In genomic region chr14:102629700-102630365, GRCh38 we compare ENCODE assay signal across 12 cellular contexts. TPM values are rescaled to one million over a fixed set of nuclear protein-coding genes. Genes with fewer than 3 reads are reported as not detected.
A peak's percentile ranks its signal among the peaks of the same experiment; 100 is the strongest.
DNase-seq lines count a peak whose midpoint lies in the region; ATAC-seq, FAIRE-seq and TF ChIP-seq lines count a peak whose summit lies in the region.
"Had no signal": no experiment of that assay in that cellular context is flagged by ENCODE, and none has a peak within 500 bp of the region (broad histone marks: within the 10 kb centered on the region; RNA-seq: fewer than 3 reads in every experiment).

No MANE protein-coding gene starts in this region.

- H3K27ac ChIP-seq in H1 (ENCODE audit: low read depth, low read length), result no peak overlapping the region
- peak overlapping the region; percentile 3 for H3K27ac ChIP-seq in parathyroid adenoma
- H3K27ac ChIP-seq: ovary, testis had no signal

- no peak overlapping the region for H2BK120ac ChIP-seq in H1 (replicated peaks; ENCODE audit: low read depth, low read length)

- H2BK5ac ChIP-seq in H1 (ENCODE audit: low read depth, low read length), result no peak overlapping the region

- H3K9me3 Mint-ChIP-seq in T-cell, result no peaks in the 10 kb centered on the region
- H3K9me3 Mint-ChIP-seq: T-helper 2 cell treated with Interferon-gamma antibody and Interleukin-4, amounts not matched to agents 5 μg/mL and 100 μg/mL, for 36 hours had no signal

- peaks cover 9 to 86% of the 10 kb centered on the region in 2 experiments for H3K79me2 ChIP-seq in H1 (ENCODE audit: control insufficient read depth in 1 of 2, insufficient read depth in 2 of 2, low read length in 2 of 2)
- H3K79me2 ChIP-seq in parathyroid adenoma, result peaks cover 23% of the 10 kb centered on the region

- peaks cover 3 to 8% of the 10 kb centered on the region in 2 experiments for H4K20me1 ChIP-seq in H1 (replicated peaks in 1 of 2; ENCODE audit: control insufficient read depth in 1 of 2, insufficient read depth in 2 of 2, low read length in 2 of 2)

- no peak overlapping the region for H3K9ac ChIP-seq in H1 (replicated peaks in 1 of 4; ENCODE audit: extremely low read depth in 1 of 4, low read depth in 3 of 4, low read length in 3 of 4)
- no peak overlapping the region for H3K9ac ChIP-seq in parathyroid adenoma

- peaks cover 14% of the 10 kb centered on the region for H3K36me3 Mint-ChIP-seq in T-cell

- H3K56ac ChIP-seq in H1 (replicated peaks; ENCODE audit: insufficient read length, low read depth, low read length), result no peak overlapping the region

- no peaks in the 10 kb centered on the region for H3K23me2 ChIP-seq in H1 (ENCODE audit: low read depth, low read length)

- POLR2A ChIA-PET in H1 (lab: Charles Lee; ENCODE audit: partially characterized antibody) (interaction anchor here (0.5 to 1.2 kb wide), 3 partner anchors 24 to 451 kb away, joined by 3 to 5 read pairs (median 4); no protein-coding TSS in a partner anchor), T-cell (lab: Charles Lee) (no interaction called here)

- H2BK20ac ChIP-seq in H1 (ENCODE audit: low read length), result no peak overlapping the region

- H3K27me3 Mint-ChIP-seq in T-cell, result no peaks in the 10 kb centered on the region

- H2BK12ac ChIP-seq in H1 (ENCODE audit: low read depth, low read length), result no peak overlapping the region

- no peak overlapping the region for H4K5ac ChIP-seq in H1 (ENCODE audit: insufficient read length, low read depth, low read length)

- H2BK15ac ChIP-seq in H1 (ENCODE audit: low read length), result no peak overlapping the region

- no peak overlapping the region for H4K91ac ChIP-seq in H1 (replicated peaks; ENCODE audit: insufficient read length, low read length)

- H2AK5ac ChIP-seq in H1 (ENCODE audit: low read depth, low read length), result 0 out of 2 replicates have a peak overlapping the region, but pooled peaks have one; percentile 41

- no peak overlapping the region for H3K4me3 Mint-ChIP-seq in T-cell
- H3K4me3 Mint-ChIP-seq: T-helper 2 cell treated with Interferon-gamma antibody and Interleukin-4, amounts not matched to agents 5 μg/mL and 100 μg/mL, for 36 hours had no signal

- H3K18ac ChIP-seq in H1 (ENCODE audit: extremely low read depth, low read length), result no peak overlapping the region

- no peak for TF ChIP-seq POLR2A in H1 (IDR thresholded peaks at IDR 0.05; ENCODE audit: control extremely low read depth in 1 of 2, low read depth in 2 of 2, low read length in 2 of 2)

- 75% methylated on average over 7 of the region's 7 CpGs; no CpG with 5 or more reads in 1 of the 2 experiments for WGBS in H1 (ENCODE audit: extremely low coverage in 1 of 2, insufficient coverage in 1 of 2, insufficient read length in 1 of 2, insufficient replicate concordance in 2 of 2, low coverage in 1 of 2, low lambda C conversion rate in 2 of 2, missing lambda C conversion rate in 1 of 2), 2 experiments

- peaks cover 10% of the 10 kb centered on the region for H3K79me1 ChIP-seq in H1 (ENCODE audit: low read depth, low read length)

- peaks cover 37 to 45% (median 43%) of the 10 kb centered on the region in 3 donors for H3K4me1 Mint-ChIP-seq in T-cell

- no peaks in the 10 kb centered on the region; a peak in 4 of 8 replicates for H3K36me3 ChIP-seq in H1 (ENCODE audit: control insufficient read depth in 2 of 4, insufficient read depth in 4 of 4, low read length in 3 of 4)
- no peaks in the 10 kb centered on the region for H3K36me3 ChIP-seq in parathyroid adenoma (ENCODE audit: control insufficient read depth, insufficient read depth, low read length)
- H3K36me3 ChIP-seq: ovary had no signal

- no peak overlapping the region; a peak in 1 of 8 replicates for H3K4me3 ChIP-seq in H1 (ENCODE audit: extremely low read depth in 1 of 4, insufficient read depth in 2 of 4, low read depth in 3 of 4, low read length in 4 of 4)
- no peak overlapping the region for H3K4me3 ChIP-seq in parathyroid adenoma (ENCODE audit: low read depth, low read length)
- H3K4me3 ChIP-seq: ovary, testis had no signal

- H3K14ac ChIP-seq in H1 (ENCODE audit: insufficient read length), result no peak overlapping the region

- no peak overlapping the region for H3K23ac ChIP-seq in H1 (ENCODE audit: insufficient read length)

- no peak for TF ChIP-seq EP300 in H1 (IDR thresholded peaks at IDR 0.05; ENCODE audit: borderline replicate concordance in 1 of 2, low read depth in 2 of 2, low read length in 2 of 2)

- H3K27me3 ChIP-seq in H1 (replicated peaks in 1 of 4; ENCODE audit: control insufficient read depth in 3 of 4, extremely low read depth in 1 of 4, insufficient read depth in 3 of 4, low read length in 3 of 4) (no peaks in the 10 kb centered on the region), parathyroid adenoma (ENCODE audit: control insufficient read depth, insufficient read depth, low read length) (no peaks in the 10 kb centered on the region)
- H3K27me3 ChIP-seq: ovary, testis had no signal

- H3K4ac ChIP-seq in H1 (replicated peaks; ENCODE audit: insufficient read length, low read depth, low read length), result no peak overlapping the region

- no peak for TF ChIP-seq CTCF in H1 (IDR thresholded peaks at IDR 0.05; ENCODE audit: control extremely low read depth in 1 of 3, insufficient read depth in 1 of 3, low read depth in 1 of 3, low read length in 3 of 3)
- no peak for TF ChIP-seq CTCF in parathyroid adenoma (IDR thresholded peaks at IDR 0.05)
- TF ChIP-seq CTCF in omental fat pad (IDR thresholded peaks at IDR 0.05), result no peak

- H2AFZ ChIP-seq in H1 (ENCODE audit: low read length) (no peak overlapping the region), parathyroid adenoma (no peak overlapping the region)

- H3K4me1 ChIP-seq in H1 (replicated peaks in 1 of 4; ENCODE audit: control insufficient read depth in 3 of 4, insufficient read depth in 4 of 4, low read length in 3 of 4) (peaks cover 0 to 15% (median 13%) of the 10 kb centered on the region in 4 experiments), parathyroid adenoma (peaks cover 5% of the 10 kb centered on the region)
- H3K4me1 ChIP-seq: testis had no signal

- H4K8ac ChIP-seq in H1 (ENCODE audit: extremely low read depth, insufficient read depth, low read length), result no peak overlapping the region

- ATAC-seq in GM21528 (IDR thresholded peaks at IDR 0.05; ENCODE audit: low FRiP score, unreplicated experiment) (no peak), T-cell (replicated peaks in 1 of 4) (no peak), omental fat pad (ENCODE audit: low FRiP score) (no peak)

- H3K4me2 ChIP-seq in H1 (ENCODE audit: insufficient read depth in 1 of 2, low read depth in 2 of 2, low read length in 2 of 2) (peak overlapping the region in 1 of 2 experiments; percentile 15; a peak in 2 of 4 replicates), parathyroid adenoma (ENCODE audit: low read length) (no peak overlapping the region)

- CTCF ChIA-PET in H1 (lab: Charles Lee; ENCODE audit: partially characterized antibody) (interaction anchor here (0.7 to 2.3 kb wide), 11 partner anchors 10 to 161 kb away, joined by 3 to 12 read pairs (median 4); no protein-coding TSS in a partner anchor), T-cell (lab: Charles Lee) (interaction anchor here (0.6 to 0.8 kb wide), 3 partner anchors 16 to 41 kb away, joined by 3 read pairs; no protein-coding TSS in a partner anchor)

- no peak for FAIRE-seq in H1 (lab: Jason Lieb, UNC)

- DNase-seq in ELF-1 (ENCODE audit: low read depth, low spot score) (peak; percentile 42), NCI-H2107 (lab: John Stamatoyannopoulos, UW) (peak; percentile 44), H1 (ENCODE audit: low read depth in 1 of 2, low spot score in 2 of 2) (peak in 1 of 2 experiments; percentile 48), T-cell (no peak), omental fat pad (ENCODE audit: low spot score) (no peak), COLO829 (ENCODE audit: low spot score) (no peak)
- DNase-seq: activated CD8-positive, alpha-beta memory T cell treated with anti-CD3 and anti-CD28 coated beads, Interleukin-2, amount 50 U/mL, for 48 hours; ovary; testis had no signal

- H3K9me3 ChIP-seq in H1 (ENCODE audit: insufficient read depth in 2 of 2, low read depth in 1 of 2, low read length in 1 of 2) (no peaks in the 10 kb centered on the region), parathyroid adenoma (ENCODE audit: control insufficient read depth, low read length) (no peaks in the 10 kb centered on the region)
- H3K9me3 ChIP-seq: ovary, testis had no signal

- no peak for TF ChIP-seq RAD21 in H1 (IDR thresholded peaks at IDR 0.05 in 1 of 2, conservative IDR thresholded peaks at IDR 0.05 in 1 of 2; ENCODE audit: low read depth in 2 of 2, low read length in 2 of 2)

- H3K27ac Mint-ChIP-seq in T-cell, result no peak overlapping the region
- H3K27ac Mint-ChIP-seq: T-helper 2 cell treated with Interferon-gamma antibody and Interleukin-4, amounts not matched to agents 5 μg/mL and 100 μg/mL, for 36 hours had no signal

TF ChIP-seq in H1, 55 proteins besides CTCF, POLR2A, EP300 and RAD21 (continues in another document):
- TF ChIP-seq, protein P1, sequence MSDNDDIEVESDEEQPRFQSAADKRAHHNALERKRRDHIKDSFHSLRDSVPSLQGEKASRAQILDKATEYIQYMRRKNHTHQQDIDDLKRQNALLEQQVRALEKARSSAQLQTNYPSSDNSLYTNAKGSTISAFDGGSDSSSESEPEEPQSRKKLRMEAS (IDR thresholded peaks at IDR 0.05), result peak; percentile 56; the same call in 1 of the 2 replicates

RNA-seq across cellular contexts. Expression of gene RCOR1, which starts 37.4 kb away (rescaled TPM):
- total RNA-seq in H1 (2021; fragmentation: NEBNext Ultra II Directional; extraction: Animal tissue kit (Norgen Biotek cat#: 25700)), result 23.1 and 26.3 TPM in 2 replicates
- polyA plus RNA-seq in H1 (2011; rRNA removed), result 8.6 and 12.3 TPM in 2 replicates
- polyA plus RNA-seq in H1 (2011; cell fraction: cytosol; rRNA removed), result 9.7 TPM
- 8.9 TPM for polyA plus RNA-seq in H1 (2011; cell fraction: nucleus; rRNA removed)
- polyA plus RNA-seq in H1 (2012, experiment 1 of 2), result 10.0 to 14.7 TPM (median 12.8 TPM) in 4 replicates
- polyA plus RNA-seq in H1 (2012, experiment 2 of 2), result 2.3 TPM
- polyA plus RNA-seq in H1 (2013, experiment 1 of 2), result 11.1 TPM
- 11.7 TPM for polyA plus RNA-seq in H1 (2013, experiment 2 of 2)
- 18.2 and 19.2 TPM in 2 replicates for polyA minus RNA-seq in H1 (2011; rRNA and poly(A)+ RNA removed)
- 14.6 TPM for polyA minus RNA-seq in H1 (2011; cell fraction: cytosol; rRNA and poly(A)+ RNA removed)
- polyA minus RNA-seq in H1 (2011; cell fraction: nucleus; rRNA and poly(A)+ RNA removed), result 19.4 TPM
- total RNA-seq in T-cell (10 to 100 TPM; 17.7 to 25.0 (median 18.7) TPM), omental fat pad (10 to 100 TPM; 12.6 to 20.9 (median 15.7) TPM)

Comparison
In these comparisons a context has a peak if more than half of its experiments do, and no peak if none do; other contexts are left out.
1. DNase-seq: peak in ELF-1 (single experiment) and NCI-H2107 (single experiment); none in T-cell (0 of 34), omental fat pad (single experiment) and COLO829 (single experiment).